Comparison of ENCODE assay signal across 12 cellular contexts in genomic region chr4:146486565-146486964, GRCh38. TPM values are rescaled to one million over a fixed set of nuclear protein-coding genes. Genes with fewer than 3 reads are reported as not detected.
DNase-seq lines count a peak whose midpoint lies in the region; ATAC-seq and TF ChIP-seq lines count a peak whose summit lies in the region.
"Had no signal": no experiment of that assay in that cellular context is flagged by ENCODE, and none has a peak within 500 bp of the region (broad histone marks: within the 10 kb centered on the region; RNA-seq: fewer than 3 reads in every experiment).

No MANE protein-coding gene starts in this region.

- no peak overlapping the region for H2AFZ ChIP-seq in DND-41 (ENCODE audit: low read depth, low read length)

- no peak for TF ChIP-seq EP300 in tibial nerve (IDR thresholded peaks at IDR 0.05)

- H3K9ac ChIP-seq in DND-41 (ENCODE audit: low read depth, low read length): no peak overlapping the region
- H3K9ac ChIP-seq: BLaER1 treated with 17β-estradiol and CSF1 and Interleukin-3, amounts not matched to agents 10 nM and 100 nM had no signal

- H3K79me2 ChIP-seq in DND-41 (ENCODE audit: insufficient read depth, low read length): no peaks in the 10 kb centered on the region

- H3K9me3 ChIP-seq in DND-41 (ENCODE audit: insufficient read depth, low read length, severe bottlenecking) (peaks cover 4% of the 10 kb centered on the region), spleen (peaks cover 4 to 37% (median 30%) of the 10 kb centered on the region in 8 donors), tibial nerve (peaks cover 0 to 29% (median 6%) of the 10 kb centered on the region in 4 donors)

- H3K27ac ChIP-seq in DND-41 (ENCODE audit: low read length) (no peak overlapping the region), spleen (no peak overlapping the region), tibial nerve (no peak overlapping the region)
- H3K27ac ChIP-seq: BLaER1 treated with 17β-estradiol and CSF1 and Interleukin-3, amounts not matched to agents 10 nM and 100 nM had no signal

- intact Hi-C loops in spleen (cut with DNase I; ENCODE audit: low total_unique reads): no loop called here

- H4K20me1 ChIP-seq in DND-41 (ENCODE audit: insufficient read depth, low read length): no peaks in the 10 kb centered on the region
- H4K20me1 ChIP-seq: BLaER1 treated with 17β-estradiol and CSF1 and Interleukin-3, amounts not matched to agents 10 nM and 100 nM had no signal

- H3K27me3 ChIP-seq in DND-41 (ENCODE audit: insufficient read depth, low read length, poor library complexity) (no peaks in the 10 kb centered on the region), spleen (replicated peaks in 1 of 7) (no peaks in the 10 kb centered on the region), tibial nerve (no peaks in the 10 kb centered on the region)
- H3K27me3 ChIP-seq: BLaER1 treated with 17β-estradiol and CSF1 and Interleukin-3, amounts not matched to agents 10 nM and 100 nM had no signal

- TF ChIP-seq CTCF in DND-41 (IDR thresholded peaks at IDR 0.05; ENCODE audit: borderline replicate concordance, extremely low read depth, low read length, poor library complexity, severe bottlenecking): no peak
- TF ChIP-seq CTCF in spleen (IDR thresholded peaks at IDR 0.05 in 8 of 11, conservative IDR thresholded peaks at IDR 0.05 in 3 of 11): no peak
- TF ChIP-seq CTCF in tibial nerve (IDR thresholded peaks at IDR 0.05): no peak

- H3K36me3 ChIP-seq in DND-41 (ENCODE audit: insufficient read depth, low read length) (peaks cover 11% of the 10 kb centered on the region; the same call in 1 of the 2 replicates), spleen (peaks cover 0 to 32% (median 3%) of the 10 kb centered on the region in 6 donors), tibial nerve (peaks cover 0 to 60% (median 0%) of the 10 kb centered on the region in 3 donors)

- H3K4me2 ChIP-seq in DND-41 (ENCODE audit: insufficient read depth, low read length): no peak overlapping the region
- H3K4me2 ChIP-seq: BLaER1 treated with 17β-estradiol and CSF1 and Interleukin-3, amounts not matched to agents 10 nM and 100 nM had no signal

- H3K4me3 ChIP-seq in DND-41 (ENCODE audit: low read depth in 1 of 2, low read length in 2 of 2) (no peak overlapping the region), spleen (no peak overlapping the region), tibial nerve (no peak overlapping the region)
- H3K4me3 ChIP-seq: BLaER1 treated with 17β-estradiol and CSF1 and Interleukin-3, amounts not matched to agents 10 nM and 100 nM had no signal

- DNase-seq in DND-41 (no peak), GM19238 (ENCODE audit: insufficient read length, low spot score) (peak; percentile 3), spleen (no peak), tibial nerve (ENCODE audit: low spot score in 2 of 2) (no peak), NCI-H510A treated with DMSO at 0.1 percent for 48 hours (lab: John Stamatoyannopoulos, UW) (no peak)
- no peak for DNase-seq in activated naive CD4-positive, alpha-beta T cell treated with Interleukin-2 at 50 U/mL for 16 hours
- DNase-seq: erythroblast, left cardiac atrium, NCI-H748 treated with DMSO at 0.1 percent for 48 hours had no signal

- ATAC-seq in DND-41 (ENCODE audit: insufficient read depth, low read depth): peak; percentile 53; the same call in 2 of the 3 replicates
- peak; percentile 84 for ATAC-seq in HG02759 (IDR thresholded peaks at IDR 0.05; ENCODE audit: unreplicated experiment)
- peak; percentile 49 for ATAC-seq in HG03571 (IDR thresholded peaks at IDR 0.05; ENCODE audit: unreplicated experiment)
- ATAC-seq: left cardiac atrium had no signal

- H3K4me1 ChIP-seq in DND-41 (ENCODE audit: insufficient read depth, low read length): peaks cover 10% of the 10 kb centered on the region
- H3K4me1 ChIP-seq in spleen: peaks cover 0 to 11% (median 0%) of the 10 kb centered on the region in 6 donors
- H3K4me1 ChIP-seq in tibial nerve: peaks cover 0 to 15% (median 2%) of the 10 kb centered on the region in 4 donors
- H3K4me1 ChIP-seq: BLaER1 treated with 17β-estradiol and CSF1 and Interleukin-3, amounts not matched to agents 10 nM and 100 nM had no signal

- no peak for TF ChIP-seq POLR2A in spleen (IDR thresholded peaks at IDR 0.05)
- TF ChIP-seq POLR2A in tibial nerve (IDR thresholded peaks at IDR 0.05): no peak

- 72 to 82% (median 80%) methylated on average over 1 of the region's 1 CpG for WGBS in spleen, 5 donors
- WGBS in tibial nerve, 2 donors: 93 to 100% methylated on average over 1 of the region's 1 CpG

RNA-seq across cellular contexts. Expression of gene SLC10A7, which starts 35.2 kb away (rescaled TPM):
- total RNA-seq in spleen: 10 to 100 TPM; 17.3 to 33.2 (median 19.4) TPM
- 1 to 10 TPM; 1.8 to 2.7 (median 2.7) TPM for polyA plus RNA-seq in spleen
- 10 to 100 TPM in 3 of 4 donors, 1 to 10 TPM in 1; 9.8 to 13.8 (median 11.9) TPM for total RNA-seq in tibial nerve
